Comparison of ENCODE assay signal across 13 cellular contexts in the genomic region with DNA sequence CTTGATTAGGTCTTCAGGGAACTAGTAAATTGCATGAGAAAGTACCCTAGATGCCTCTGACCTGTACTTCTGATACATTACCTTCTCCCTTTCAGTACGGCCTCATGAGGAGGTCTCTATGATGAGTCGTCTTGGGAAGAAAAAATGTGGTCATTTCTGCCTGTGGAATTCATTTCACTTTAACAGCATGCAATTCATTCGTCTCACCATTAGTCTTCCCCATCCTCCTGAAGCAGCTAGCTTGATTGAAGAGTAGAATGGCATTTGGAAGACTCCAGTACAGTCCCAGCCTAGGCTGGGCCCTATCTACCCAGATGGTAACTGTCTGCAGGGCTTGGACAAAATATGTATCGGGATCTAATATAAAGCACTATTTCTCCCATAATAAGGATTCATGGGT. TPM values are rescaled to one million over a fixed set of nuclear protein-coding genes. Genes with fewer than 3 reads are reported as not detected.
DNase-seq lines count a peak whose midpoint lies in the region; ATAC-seq and TF ChIP-seq lines count a peak whose summit lies in the region.
"Had no signal": no experiment of that assay in that cellular context is flagged by ENCODE, and none has a peak within 500 bp of the region (broad histone marks: within the 10 kb centered on the region; RNA-seq: fewer than 3 reads in every experiment).

No MANE protein-coding gene starts in this region.

- DNase-seq in ACHN: peak; percentile 26
- DNase-seq in fibroblast of mammary gland (ENCODE audit: low read depth): peak; percentile 57
- no peak for DNase-seq in islet precursor cell
- DNase-seq in upper lobe of left lung: no peak
- no peak for DNase-seq in osteocyte (ENCODE audit: extremely low spot score, unreplicated experiment)
- no peak for DNase-seq in NCI-H1048 (lab: John Stamatoyannopoulos, UW)
- DNase-seq: activated CD4-positive, alpha-beta T cell treated with anti-CD3 and anti-CD28 coated beads for 48 hours; activated naive CD4-positive, alpha-beta T cell; effector CD4-positive, alpha-beta T cell; NCI-H2171 treated with DMSO at 0.1 percent for 48 hours had no signal

- TF ChIP-seq CTCF in OCI-LY3 (IDR thresholded peaks at IDR 0.05; ENCODE audit: low read depth, low read length) (peak; percentile 16; the same call in 1 of the 2 replicates), fibroblast of mammary gland (conservative IDR thresholded peaks at IDR 0.05; ENCODE audit: control insufficient read depth, insufficient read depth, low read depth, low read length) (peak; percentile 33), upper lobe of left lung (IDR thresholded peaks at IDR 0.05) (no peak), osteocyte (IDR thresholded peaks at IDR 0.05) (no peak)

- no peaks in the 10 kb centered on the region for H3K79me2 ChIP-seq in OCI-LY3 (ENCODE audit: low read length)

- H3K4me3 Mint-ChIP-seq in osteocyte (ENCODE audit: unreplicated experiment): no peak overlapping the region

- H3K27me3 Mint-ChIP-seq in osteocyte (ENCODE audit: unreplicated experiment): no peaks in the 10 kb centered on the region

- H3K4me2 ChIP-seq in OCI-LY3 (ENCODE audit: low read length): no peak overlapping the region

- H3K4me3 ChIP-seq in OCI-LY3 (ENCODE audit: low read length): no peak overlapping the region
- H3K4me3 ChIP-seq in fibroblast of mammary gland (ENCODE audit: control insufficient read depth, low read depth, low read length): no peak overlapping the region
- no peak overlapping the region for H3K4me3 ChIP-seq in upper lobe of left lung

- in situ Hi-C loops in ACHN (cut with HindIII; ENCODE audit: low pct_ligation_motif_present, low pct_unique_long_range_greater_than_20kb, low sequenced_read_pairs): no loop called here

- 76 to 81% methylated on average over 4 of the region's 4 CpGs for WGBS in upper lobe of left lung, 2 donors

- no peaks in the 10 kb centered on the region for H4K20me1 ChIP-seq in OCI-LY3 (ENCODE audit: insufficient read depth, low read length)

- H3K4me1 ChIP-seq in OCI-LY3 (ENCODE audit: low read length): peaks cover 3% of the 10 kb centered on the region; the same call in 1 of the 2 replicates
- peaks cover 0 to 5% (median 0%) of the 10 kb centered on the region in 4 donors for H3K4me1 ChIP-seq in upper lobe of left lung

- no peaks in the 10 kb centered on the region for H3K27me3 ChIP-seq in OCI-LY3 (ENCODE audit: low read depth, low read length)
- no peaks in the 10 kb centered on the region for H3K27me3 ChIP-seq in upper lobe of left lung

- no peaks in the 10 kb centered on the region for H3K9me3 Mint-ChIP-seq in osteocyte (ENCODE audit: unreplicated experiment)

- no peak overlapping the region for H3K27ac ChIP-seq in OCI-LY3 (ENCODE audit: low read length)
- H3K27ac ChIP-seq in upper lobe of left lung: no peak overlapping the region
- H3K27ac ChIP-seq: C4-2B had no signal

- peak; percentile 37 for ATAC-seq in GM18519 (IDR thresholded peaks at IDR 0.05; ENCODE audit: low FRiP score, unreplicated experiment)
- ATAC-seq in upper lobe of left lung (ENCODE audit: low FRiP score in 2 of 2): no peak

- no peaks in the 10 kb centered on the region for H3K36me3 Mint-ChIP-seq in osteocyte (ENCODE audit: unreplicated experiment)

- H3K36me3 ChIP-seq in OCI-LY3 (replicated peaks; ENCODE audit: low read depth, low read length) (no peaks in the 10 kb centered on the region), upper lobe of left lung (no peaks in the 10 kb centered on the region)

- H3K4me1 Mint-ChIP-seq in osteocyte (ENCODE audit: unreplicated experiment): peaks cover 8% of the 10 kb centered on the region

- no peak for TF ChIP-seq EP300 in upper lobe of left lung (IDR thresholded peaks at IDR 0.05)

- H3K9me3 ChIP-seq in OCI-LY3 (ENCODE audit: insufficient read depth, low read length) (no peaks in the 10 kb centered on the region), upper lobe of left lung (no peaks in the 10 kb centered on the region)

- H2AFZ ChIP-seq in OCI-LY3 (ENCODE audit: low read depth, low read length): no peak overlapping the region

- no peak overlapping the region for H3K27ac Mint-ChIP-seq in osteocyte (ENCODE audit: unreplicated experiment)

- TF ChIP-seq POLR2A in upper lobe of left lung (IDR thresholded peaks at IDR 0.05): no peak

- no peak overlapping the region for H3K9ac ChIP-seq in OCI-LY3 (ENCODE audit: low read length)

RNA-seq across cellular contexts. Expression of a gene that starts 52.1 kb away (rescaled TPM):
- total RNA-seq in upper lobe of left lung: 10 to 100 TPM; 25.0 to 67.1 (median 50.8) TPM
- 76.9 and 78.4 TPM in 2 replicates for total RNA-seq in osteocyte

Comparison
In these comparisons a context has a peak if more than half of its experiments do, and no peak if none do; other contexts are left out.
1. DNase-seq: peak in ACHN (single experiment) and fibroblast of mammary gland (single experiment); none in islet precursor cell (single experiment), upper lobe of left lung (0 of 2), osteocyte (single experiment) and NCI-H1048 (single experiment).
2. CTCF ChIP-seq: peak in OCI-LY3 (single experiment) and fibroblast of mammary gland (single experiment); none in upper lobe of left lung (0 of 6) and osteocyte (single experiment).